17 cellular contexts compared by ENCODE assay signal in the genomic region with DNA sequence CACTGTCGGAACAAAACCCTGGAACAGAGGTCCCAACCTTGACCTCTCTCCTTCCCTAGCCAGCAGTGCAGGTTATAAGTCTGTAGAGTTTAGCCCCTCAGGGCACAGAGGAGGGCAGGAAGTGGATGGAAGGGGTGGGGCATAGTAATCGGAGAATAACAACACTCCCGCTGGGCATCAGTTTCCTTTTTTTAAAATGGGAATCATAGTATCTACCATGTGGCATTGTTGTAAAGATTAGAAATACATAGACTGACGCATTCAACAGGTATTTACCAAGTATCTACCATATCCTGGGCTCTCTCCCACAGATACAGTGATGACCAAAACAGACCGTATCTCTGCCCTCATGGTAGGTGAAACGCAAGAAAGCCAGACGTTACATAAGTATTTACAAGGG. TPM values are rescaled to one million over a fixed set of nuclear protein-coding genes. Genes with fewer than 3 reads are reported as not detected.
DNase-seq lines count a peak whose midpoint lies in the region; ATAC-seq lines count a peak whose summit lies in the region.
"Had no signal": no experiment of that assay in that cellular context is flagged by ENCODE, and none has a peak within 500 bp of the region (broad histone marks: within the 10 kb centered on the region; RNA-seq: fewer than 3 reads in every experiment).

No MANE protein-coding gene starts in this region.

- H2BK12ac ChIP-seq in trophoblast cell (ENCODE audit: low read length): peak overlapping the region; percentile 28

- no peak overlapping the region for H4K12ac ChIP-seq in trophoblast cell (ENCODE audit: low read depth, low read length)

- no peak for ATAC-seq in HG03521 (IDR thresholded peaks at IDR 0.05; ENCODE audit: unreplicated experiment)
- ATAC-seq: GM12878, K562 had no signal

- no peaks in the 10 kb centered on the region for H3K36me3 ChIP-seq in SJCRH30
- H3K36me3 ChIP-seq in trophoblast cell (ENCODE audit: control insufficient read depth in 1 of 2, insufficient read depth in 2 of 2, low read length in 2 of 2): no peaks in the 10 kb centered on the region
- H3K36me3 ChIP-seq: BLaER1 had no signal

- no CpG with 5 or more reads among the region's 7 CpGs for WGBS in trophoblast cell (ENCODE audit: extremely low coverage, insufficient coverage, insufficient read length)

- no peak overlapping the region for H3K4me2 ChIP-seq in trophoblast cell (ENCODE audit: low read length)
- H3K4me2 ChIP-seq: BLaER1 had no signal

- H4K8ac ChIP-seq in trophoblast cell (ENCODE audit: low read depth, low read length): no peak overlapping the region

- H3K27ac ChIP-seq in SJCRH30: peak overlapping the region; percentile 66
- H3K27ac ChIP-seq in trophoblast cell (ENCODE audit: low read depth, low read length): no peak overlapping the region
- H3K27ac ChIP-seq: BLaER1, HL-60 had no signal

- no peaks in the 10 kb centered on the region for H3K79me2 ChIP-seq in trophoblast cell (ENCODE audit: control insufficient read depth, insufficient read depth, low read length, poor library complexity)

- DNase-seq in ELR (ENCODE audit: low read depth) (peak; percentile 22), NCI-H460 (ENCODE audit: extremely low read depth, low read depth) (peak; percentile 79), SJCRH30 (peak in 1 of 2 experiments; percentile 65), trophoblast cell (peak; percentile 75 to 94), DMS153 (lab: John Stamatoyannopoulos, UW) (no peak)
- no peak for DNase-seq in stimulated activated CD4-positive, alpha-beta T cell treated with anti-CD3 and anti-CD28 coated beads, Interleukin-2, amount 100 ng/mL, for 24 hours
- DNase-seq: 8988T; AML-193; Caco-2; CD8-positive, alpha-beta memory T cell; DMS53; HCEC 1CT had no signal

- H3K23ac ChIP-seq in trophoblast cell (ENCODE audit: low read length): no peak overlapping the region

- peak overlapping the region; percentile 19 for H2BK5ac ChIP-seq in trophoblast cell (ENCODE audit: low read depth, low read length, poor library complexity)

- H3K9ac ChIP-seq in trophoblast cell (ENCODE audit: low read length): no peak overlapping the region
- H3K9ac ChIP-seq: BLaER1 had no signal

- no peak overlapping the region for H3K4ac ChIP-seq in trophoblast cell (ENCODE audit: low read depth, low read length)

- H3K14ac ChIP-seq in trophoblast cell (ENCODE audit: low read length): peak overlapping the region; percentile 31

- H3K9me3 ChIP-seq in SJCRH30 (replicated peaks) (no peaks in the 10 kb centered on the region), trophoblast cell (ENCODE audit: insufficient read depth, low read depth, low read length) (no peaks in the 10 kb centered on the region)
- H3K9me3 ChIP-seq: BLaER1, Caco-2 had no signal

- H3K18ac ChIP-seq in trophoblast cell (ENCODE audit: low read length): no peak overlapping the region

- no peaks in the 10 kb centered on the region for H3K27me3 ChIP-seq in SJCRH30
- no peaks in the 10 kb centered on the region for H3K27me3 ChIP-seq in trophoblast cell (ENCODE audit: insufficient read depth, low read length)
- H3K27me3 ChIP-seq: BLaER1 had no signal

- H3K4me1 ChIP-seq in SJCRH30 (peaks cover 14% of the 10 kb centered on the region), trophoblast cell (ENCODE audit: control insufficient read depth in 1 of 2, insufficient read depth in 2 of 2, low read length in 2 of 2) (peaks cover 6 to 7% of the 10 kb centered on the region in 2 experiments)
- H3K4me1 ChIP-seq: Caco-2 had no signal

- no peak overlapping the region for H2AFZ ChIP-seq in trophoblast cell (ENCODE audit: insufficient read depth, low read length, poor library complexity)

- H2AK5ac ChIP-seq in trophoblast cell (ENCODE audit: low read length): no peak overlapping the region

- no peak overlapping the region for H4K91ac ChIP-seq in trophoblast cell (ENCODE audit: low read depth, low read length)

- peak overlapping the region; percentile 70 for H2BK120ac ChIP-seq in trophoblast cell (ENCODE audit: insufficient read depth, low read length, poor library complexity)

- H3K79me1 ChIP-seq in trophoblast cell (ENCODE audit: low read length): peaks cover 5% of the 10 kb centered on the region

- H3K4me3 ChIP-seq in SJCRH30: peak overlapping the region; percentile 44
- H3K4me3 ChIP-seq in trophoblast cell (ENCODE audit: low read depth, low read length): no peak overlapping the region
- H3K4me3 ChIP-seq: BLaER1, GM12878, K562 had no signal

RNA-seq across cellular contexts. Expression of a gene that starts 24.9 kb away (rescaled TPM):
- 16.7 and 19.2 TPM in 2 replicates for total RNA-seq in NCI-H460 (2014; rRNA removed; shearing (Covaris generic))
- 12.4 and 15.8 TPM in 2 replicates for polyA plus RNA-seq in NCI-H460 (2014; cell fraction: nucleus; rRNA removed)
- 30.6 and 33.8 TPM in 2 replicates for total RNA-seq in SJCRH30 (2014; rRNA removed; shearing (Covaris generic))
- polyA plus RNA-seq in trophoblast cell (2013): 120 and 125 TPM in 2 replicates
- polyA plus RNA-seq: CD8-positive, alpha-beta memory T cell had no signal

Comparison
In these comparisons a context has a peak if more than half of its experiments do, and no peak if none do; other contexts are left out.
1. DNase-seq: peak in ELR (single experiment), NCI-H460 (single experiment) and trophoblast cell (2 of 2); none in DMS153 (single experiment) and stimulated activated CD4-positive, alpha-beta T cell treated with anti-CD3 and anti-CD28 coated beads, Interleukin-2, amount 100 ng/mL, for 24 hours (0 of 2).